Comparison of ENCODE assay signal across 2 cellular contexts in the genomic region with DNA sequence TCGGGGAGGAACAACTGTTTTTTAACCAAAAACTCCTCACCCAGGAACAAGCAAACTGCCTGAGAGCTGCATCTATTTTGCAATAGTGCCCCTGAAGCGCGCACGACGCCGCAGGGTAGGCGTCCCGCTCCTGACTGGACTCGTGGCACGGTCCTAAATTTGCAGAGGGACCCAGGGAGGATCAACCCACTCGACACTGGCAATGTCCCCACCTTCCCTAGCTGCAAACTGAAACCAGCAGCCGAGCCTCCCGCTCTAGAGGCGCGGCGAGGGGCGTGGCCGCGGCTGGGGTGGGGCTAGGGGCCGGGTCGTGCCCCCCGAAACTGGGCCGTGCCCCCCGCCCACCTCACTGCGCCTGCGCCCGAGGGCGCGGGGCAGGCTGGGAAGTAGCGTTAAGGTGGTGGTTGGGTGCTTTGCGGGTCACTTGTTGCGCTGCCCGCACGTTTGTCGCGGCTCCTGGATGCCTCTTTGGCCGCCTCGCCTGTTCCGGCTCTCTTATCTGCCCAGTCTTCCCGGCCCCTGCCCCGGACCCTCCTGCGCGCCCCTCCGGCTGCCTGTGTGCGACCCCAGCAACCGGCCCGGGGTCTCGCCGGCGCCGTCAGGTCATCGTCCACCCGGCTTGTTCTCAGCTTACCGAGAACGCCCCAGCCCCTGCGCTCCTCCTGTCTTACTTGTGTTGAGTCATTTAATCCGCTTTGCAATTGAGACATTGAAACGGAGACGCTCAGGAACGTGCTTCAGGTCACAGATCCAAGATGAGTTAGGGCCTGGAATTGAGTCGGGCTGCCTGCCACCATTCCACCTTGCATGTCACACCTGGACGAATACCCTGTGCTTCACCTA.
TF ChIP-seq lines count a peak whose summit lies in the region.

No MANE protein-coding gene starts in this region.

TF ChIP-seq in HEK293, 187 proteins besides CTCF, POLR2A, EP300 and RAD21 (continued from another document and continues in another):
- TF ChIP-seq, protein P1, sequence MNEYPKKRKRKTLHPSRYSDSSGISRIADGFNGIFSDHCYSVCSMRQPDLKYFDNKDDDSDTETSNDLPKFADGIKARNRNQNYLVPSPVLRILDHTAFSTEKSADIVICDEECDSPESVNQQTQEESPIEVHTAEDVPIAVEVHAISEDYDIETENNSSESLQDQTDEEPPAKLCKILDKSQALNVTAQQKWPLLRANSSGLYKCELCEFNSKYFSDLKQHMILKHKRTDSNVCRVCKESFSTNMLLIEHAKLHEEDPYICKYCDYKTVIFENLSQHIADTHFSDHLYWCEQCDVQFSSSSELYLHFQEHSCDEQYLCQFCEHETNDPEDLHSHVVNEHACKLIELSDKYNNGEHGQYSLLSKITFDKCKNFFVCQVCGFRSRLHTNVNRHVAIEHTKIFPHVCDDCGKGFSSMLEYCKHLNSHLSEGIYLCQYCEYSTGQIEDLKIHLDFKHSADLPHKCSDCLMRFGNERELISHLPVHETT (tag by site-specific recombination; IDR thresholded peaks at IDR 0.05) = peak; percentile 94
- no peak for TF ChIP-seq ZNF169 (tag by site-specific recombination; IDR thresholded peaks at IDR 0.05)
- TF ChIP-seq ZNF114 (tag by site-specific recombination; IDR thresholded peaks at IDR 0.05) = no peak
- TF ChIP-seq ZNF843 (tag by site-specific recombination; IDR thresholded peaks at IDR 0.05) = peak; percentile 83
- peak; percentile 98 for TF ChIP-seq ZNF2 (tag by site-specific recombination; IDR thresholded peaks at IDR 0.05)
- peak; percentile 99 for TF ChIP-seq KLF9 (tag by site-specific recombination; IDR thresholded peaks at IDR 0.05; ENCODE audit: low read depth)
- TF ChIP-seq, protein P2, sequence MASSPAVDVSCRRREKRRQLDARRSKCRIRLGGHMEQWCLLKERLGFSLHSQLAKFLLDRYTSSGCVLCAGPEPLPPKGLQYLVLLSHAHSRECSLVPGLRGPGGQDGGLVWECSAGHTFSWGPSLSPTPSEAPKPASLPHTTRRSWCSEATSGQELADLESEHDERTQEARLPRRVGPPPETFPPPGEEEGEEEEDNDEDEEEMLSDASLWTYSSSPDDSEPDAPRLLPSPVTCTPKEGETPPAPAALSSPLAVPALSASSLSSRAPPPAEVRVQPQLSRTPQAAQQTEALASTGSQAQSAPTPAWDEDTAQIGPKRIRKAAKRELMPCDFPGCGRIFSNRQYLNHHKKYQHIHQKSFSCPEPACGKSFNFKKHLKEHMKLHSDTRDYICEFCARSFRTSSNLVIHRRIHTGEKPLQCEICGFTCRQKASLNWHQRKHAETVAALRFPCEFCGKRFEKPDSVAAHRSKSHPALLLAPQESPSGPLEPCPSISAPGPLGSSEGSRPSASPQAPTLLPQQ (tag by site-specific recombination; IDR thresholded peaks at IDR 0.05) = peak; percentile 96
- no peak for TF ChIP-seq ZNF621 (tag by site-specific recombination; IDR thresholded peaks at IDR 0.05)
- TF ChIP-seq ZNF560 (tag by site-specific recombination; IDR thresholded peaks at IDR 0.05; ENCODE audit: borderline replicate concordance) = no peak
- TF ChIP-seq, protein P3, sequence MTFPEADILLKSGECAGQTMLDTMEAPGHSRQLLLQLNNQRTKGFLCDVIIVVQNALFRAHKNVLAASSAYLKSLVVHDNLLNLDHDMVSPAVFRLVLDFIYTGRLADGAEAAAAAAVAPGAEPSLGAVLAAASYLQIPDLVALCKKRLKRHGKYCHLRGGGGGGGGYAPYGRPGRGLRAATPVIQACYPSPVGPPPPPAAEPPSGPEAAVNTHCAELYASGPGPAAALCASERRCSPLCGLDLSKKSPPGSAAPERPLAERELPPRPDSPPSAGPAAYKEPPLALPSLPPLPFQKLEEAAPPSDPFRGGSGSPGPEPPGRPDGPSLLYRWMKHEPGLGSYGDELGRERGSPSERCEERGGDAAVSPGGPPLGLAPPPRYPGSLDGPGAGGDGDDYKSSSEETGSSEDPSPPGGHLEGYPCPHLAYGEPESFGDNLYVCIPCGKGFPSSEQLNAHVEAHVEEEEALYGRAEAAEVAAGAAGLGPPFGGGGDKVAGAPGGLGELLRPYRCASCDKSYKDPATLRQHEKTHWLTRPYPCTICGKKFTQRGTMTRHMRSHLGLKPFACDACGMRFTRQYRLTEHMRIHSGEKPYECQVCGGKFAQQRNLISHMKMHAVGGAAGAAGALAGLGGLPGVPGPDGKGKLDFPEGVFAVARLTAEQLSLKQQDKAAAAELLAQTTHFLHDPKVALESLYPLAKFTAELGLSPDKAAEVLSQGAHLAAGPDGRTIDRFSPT (tag by site-specific recombination; IDR thresholded peaks at IDR 0.05) = peak; percentile 100
- TF ChIP-seq ZNF10 (tag by site-specific recombination; IDR thresholded peaks at IDR 0.05) = peak; percentile 83
- TF ChIP-seq, protein P4, sequence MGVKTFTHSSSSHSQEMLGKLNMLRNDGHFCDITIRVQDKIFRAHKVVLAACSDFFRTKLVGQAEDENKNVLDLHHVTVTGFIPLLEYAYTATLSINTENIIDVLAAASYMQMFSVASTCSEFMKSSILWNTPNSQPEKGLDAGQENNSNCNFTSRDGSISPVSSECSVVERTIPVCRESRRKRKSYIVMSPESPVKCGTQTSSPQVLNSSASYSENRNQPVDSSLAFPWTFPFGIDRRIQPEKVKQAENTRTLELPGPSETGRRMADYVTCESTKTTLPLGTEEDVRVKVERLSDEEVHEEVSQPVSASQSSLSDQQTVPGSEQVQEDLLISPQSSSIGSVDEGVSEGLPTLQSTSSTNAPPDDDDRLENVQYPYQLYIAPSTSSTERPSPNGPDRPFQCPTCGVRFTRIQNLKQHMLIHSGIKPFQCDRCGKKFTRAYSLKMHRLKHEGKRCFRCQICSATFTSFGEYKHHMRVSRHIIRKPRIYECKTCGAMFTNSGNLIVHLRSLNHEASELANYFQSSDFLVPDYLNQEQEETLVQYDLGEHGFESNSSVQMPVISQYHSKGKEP (tag by site-specific recombination; IDR thresholded peaks at IDR 0.05) = peak; percentile 62; the same call in 1 of the 2 replicates
- TF ChIP-seq ZNF76 (tag by site-specific recombination; IDR thresholded peaks at IDR 0.05; ENCODE audit: borderline replicate concordance, low read depth) = peak; percentile 97
- peak; percentile 100 for TF ChIP-seq ZNF600 (tag by site-specific recombination; IDR thresholded peaks at IDR 0.05)
- peak; percentile 94; the same call in 1 of the 2 replicates for TF ChIP-seq ZNF394 (tag by site-specific recombination; IDR thresholded peaks at IDR 0.05; ENCODE audit: borderline replicate concordance)
- TF ChIP-seq ZIC2 (tag by site-specific recombination; IDR thresholded peaks at IDR 0.05) = no peak
- TF ChIP-seq, protein P5, sequence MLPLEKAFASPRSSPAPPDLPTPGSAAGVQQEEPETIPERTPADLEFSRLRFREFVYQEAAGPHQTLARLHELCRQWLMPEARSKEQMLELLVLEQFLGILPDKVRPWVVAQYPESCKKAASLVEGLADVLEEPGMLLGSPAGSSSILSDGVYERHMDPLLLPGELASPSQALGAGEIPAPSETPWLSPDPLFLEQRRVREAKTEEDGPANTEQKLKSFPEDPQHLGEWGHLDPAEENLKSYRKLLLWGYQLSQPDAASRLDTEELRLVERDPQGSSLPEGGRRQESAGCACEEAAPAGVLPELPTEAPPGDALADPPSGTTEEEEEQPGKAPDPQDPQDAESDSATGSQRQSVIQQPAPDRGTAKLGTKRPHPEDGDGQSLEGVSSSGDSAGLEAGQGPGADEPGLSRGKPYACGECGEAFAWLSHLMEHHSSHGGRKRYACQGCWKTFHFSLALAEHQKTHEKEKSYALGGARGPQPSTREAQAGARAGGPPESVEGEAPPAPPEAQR (tag by site-specific recombination; IDR thresholded peaks at IDR 0.05) = peak; percentile 51
- no peak for TF ChIP-seq ZNF174 (tag by site-specific recombination; IDR thresholded peaks at IDR 0.05)

TF ChIP-seq in SK-N-SH treated with all-trans-retinoic acid at 6 μM for 48 hours, 23 proteins besides CTCF, POLR2A, EP300 and RAD21 (continued from another document):
- TF ChIP-seq TCF4 (CRISPR knock-in tag; IDR thresholded peaks at IDR 0.05; ENCODE audit: borderline replicate concordance) = no peak
- TF ChIP-seq, protein P6, sequence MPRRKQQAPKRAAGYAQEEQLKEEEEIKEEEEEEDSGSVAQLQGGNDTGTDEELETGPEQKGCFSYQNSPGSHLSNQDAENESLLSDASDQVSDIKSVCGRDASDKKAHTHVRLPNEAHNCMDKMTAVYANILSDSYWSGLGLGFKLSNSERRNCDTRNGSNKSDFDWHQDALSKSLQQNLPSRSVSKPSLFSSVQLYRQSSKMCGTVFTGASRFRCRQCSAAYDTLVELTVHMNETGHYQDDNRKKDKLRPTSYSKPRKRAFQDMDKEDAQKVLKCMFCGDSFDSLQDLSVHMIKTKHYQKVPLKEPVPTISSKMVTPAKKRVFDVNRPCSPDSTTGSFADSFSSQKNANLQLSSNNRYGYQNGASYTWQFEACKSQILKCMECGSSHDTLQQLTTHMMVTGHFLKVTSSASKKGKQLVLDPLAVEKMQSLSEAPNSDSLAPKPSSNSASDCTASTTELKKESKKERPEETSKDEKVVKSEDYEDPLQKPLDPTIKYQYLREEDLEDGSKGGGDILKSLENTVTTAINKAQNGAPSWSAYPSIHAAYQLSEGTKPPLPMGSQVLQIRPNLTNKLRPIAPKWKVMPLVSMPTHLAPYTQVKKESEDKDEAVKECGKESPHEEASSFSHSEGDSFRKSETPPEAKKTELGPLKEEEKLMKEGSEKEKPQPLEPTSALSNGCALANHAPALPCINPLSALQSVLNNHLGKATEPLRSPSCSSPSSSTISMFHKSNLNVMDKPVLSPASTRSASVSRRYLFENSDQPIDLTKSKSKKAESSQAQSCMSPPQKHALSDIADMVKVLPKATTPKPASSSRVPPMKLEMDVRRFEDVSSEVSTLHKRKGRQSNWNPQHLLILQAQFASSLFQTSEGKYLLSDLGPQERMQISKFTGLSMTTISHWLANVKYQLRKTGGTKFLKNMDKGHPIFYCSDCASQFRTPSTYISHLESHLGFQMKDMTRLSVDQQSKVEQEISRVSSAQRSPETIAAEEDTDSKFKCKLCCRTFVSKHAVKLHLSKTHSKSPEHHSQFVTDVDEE (CRISPR knock-in tag; IDR thresholded peaks at IDR 0.05) = no peak
TF ChIP-seq in SK-N-SH treated with all-trans-retinoic acid at 6 μM for 48 hours: peak in this region for 0.
